17 cellular contexts compared by ENCODE assay signal in genomic region chr10:74816824-74817498, GRCh38.
"Had no signal": no experiment of that assay in that cellular context is flagged by ENCODE, and none has a peak within 500 bp of the region (broad histone marks: within the 10 kb centered on the region; RNA-seq: fewer than 3 reads in every experiment).

No MANE protein-coding gene starts in this region.

- DNase-seq: activated CD4-positive, alpha-beta memory T cell treated with anti-CD3 and anti-CD28 coated beads, Interleukin-2, amount 10 ng/mL, durations not matched to agents 7 days and 5 days; activated CD4-positive, alpha-beta T cell treated with anti-CD3 and anti-CD28 coated beads for 36 hours; activated naive CD4-positive, alpha-beta T cell treated with anti-CD3 and anti-CD28 coated beads for 36 hours; amniotic stem cell; body of pancreas; central memory CD4-positive, alpha-beta T cell; effector CD8-positive, alpha-beta T cell; gastrocnemius medialis; left ventricle myocardium inferior; natural killer cell; right cardiac atrium; tibial artery had no signal

- H3K27ac ChIP-seq: body of pancreas, coronary artery, gastrocnemius medialis, left ventricle myocardium inferior, tibial artery, vagina had no signal

- H3K4me3 ChIP-seq: body of pancreas, coronary artery, gastrocnemius medialis, left ventricle myocardium inferior, smooth muscle cell, tibial artery, vagina had no signal

- H3K4me2 ChIP-seq: smooth muscle cell had no signal

- ATAC-seq: activated CD4-positive, alpha-beta T cell treated with anti-CD3 and anti-CD28 coated beads for 36 hours; body of pancreas; gastrocnemius medialis; right cardiac atrium; stimulated activated effector memory CD8-positive, alpha-beta T cell treated with anti-CD3 and anti-CD28 coated beads, Interleukin-12 subunit alpha, Interleukin-12 subunit beta, amount 100 ng/mL, for 72 hours had no signal

- H3K9me3 ChIP-seq: body of pancreas, gastrocnemius medialis, tibial artery, vagina had no signal

- H3K27me3 ChIP-seq: body of pancreas, gastrocnemius medialis, tibial artery, vagina had no signal

- FAIRE-seq: keratinocyte had no signal

- H3K36me3 ChIP-seq: gastrocnemius medialis, left ventricle myocardium inferior, tibial artery, vagina had no signal
